10 cellular contexts compared by ENCODE assay signal in the genomic region with DNA sequence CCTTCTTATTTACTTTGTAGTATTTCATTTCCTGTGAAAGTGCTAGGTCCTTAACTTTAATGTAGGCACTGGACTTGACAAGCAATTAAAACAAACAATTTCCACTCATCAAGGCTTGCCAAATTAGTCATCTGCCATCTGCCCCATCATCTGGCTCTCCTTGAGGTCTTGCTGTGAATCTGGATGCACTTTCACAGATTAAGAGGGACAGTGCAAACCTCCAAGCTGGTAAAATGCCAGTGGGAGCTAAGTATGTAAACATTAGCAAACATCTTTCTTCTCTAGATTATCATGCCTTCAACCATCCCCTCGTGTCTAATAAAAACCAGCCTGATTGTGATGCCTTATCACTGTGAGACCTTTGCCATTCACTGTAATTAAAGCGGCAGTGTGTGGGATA.
DNase-seq lines count a peak whose midpoint lies in the region; ATAC-seq lines count a peak whose summit lies in the region.
"Had no signal": no experiment of that assay in that cellular context is flagged by ENCODE, and none has a peak within 500 bp of the region (broad histone marks: within the 10 kb centered on the region; RNA-seq: fewer than 3 reads in every experiment).

No MANE protein-coding gene starts in this region.

- ATAC-seq in HG03097 (IDR thresholded peaks at IDR 0.05; ENCODE audit: low FRiP score, unreplicated experiment) (no peak), HG03025 (IDR thresholded peaks at IDR 0.05; ENCODE audit: low FRiP score, unreplicated experiment) (no peak)
- ATAC-seq: naive thymus-derived CD4-positive, alpha-beta T cell had no signal

- DNase-seq in D341Med (ENCODE audit: low spot score) (peak; percentile 60), NCI-H1092 (lab: John Stamatoyannopoulos, UW) (peak; percentile 82), NCI-H524 (lab: John Stamatoyannopoulos, UW) (peak; percentile 97 to 98), dermis blood vessel endothelial cell (peak; percentile 11), head of caudate nucleus (no peak), KG1 (lab: John Stamatoyannopoulos, UW) (no peak)
- DNase-seq: HFFc6; naive thymus-derived CD4-positive, alpha-beta T cell had no signal

- intact Hi-C loops in head of caudate nucleus (cut with DNase I) = no loop called here

Comparison
In these comparisons a context has a peak if more than half of its experiments do, and no peak if none do; other contexts are left out.
1. DNase-seq: peak in D341Med (single experiment), NCI-H1092 (single experiment), NCI-H524 (2 of 2) and dermis blood vessel endothelial cell (single experiment); none in head of caudate nucleus (0 of 42) and KG1 (single experiment).